Comparison of ENCODE assay signal across 19 cellular contexts in the genomic region with DNA sequence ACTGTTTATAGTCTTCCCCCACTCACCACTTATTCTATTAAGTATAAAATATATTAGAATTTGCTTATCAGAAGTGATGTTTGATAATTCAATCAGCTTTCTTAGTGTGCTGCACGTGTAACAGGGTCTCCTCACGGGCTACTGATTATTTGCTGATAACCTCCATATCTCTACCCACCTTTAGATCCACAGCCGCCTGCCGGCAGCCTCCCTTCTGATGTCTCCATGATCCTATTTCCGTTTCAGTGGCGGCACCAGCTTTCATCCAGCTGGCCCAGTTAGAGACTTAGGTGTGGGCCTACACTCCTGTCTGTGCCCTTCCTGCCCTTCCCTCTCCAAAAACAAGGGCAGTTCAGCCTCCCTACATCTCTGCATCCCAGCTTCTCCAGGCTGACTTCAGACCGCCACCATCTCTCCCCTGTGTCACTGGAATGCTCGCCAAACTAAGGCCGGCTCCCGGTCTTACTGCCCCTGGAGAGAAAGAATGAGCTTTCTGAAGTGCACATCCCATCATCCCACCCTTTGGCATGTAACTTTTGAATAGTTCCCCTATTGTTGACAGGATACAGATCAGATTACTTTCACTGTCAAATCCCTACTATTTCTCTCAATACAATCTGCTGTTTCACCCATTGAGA.
DNase-seq lines count a peak whose midpoint lies in the region; FAIRE-seq and TF ChIP-seq lines count a peak whose summit lies in the region.
"Had no signal": no experiment of that assay in that cellular context is flagged by ENCODE, and none has a peak within 500 bp of the region (broad histone marks: within the 10 kb centered on the region; RNA-seq: fewer than 3 reads in every experiment).

No MANE protein-coding gene starts in this region.

- peak; percentile 20 for DNase-seq in NCI-H82 (lab: John Stamatoyannopoulos, UW)
- DNase-seq in NCI-H82 treated with DMSO at 0.1 percent for 48 hours (lab: John Stamatoyannopoulos, UW; ENCODE audit: unreplicated experiment) = no peak
- DNase-seq in choroid plexus epithelial cell (ENCODE audit: low read depth) = peak; percentile 13
- DNase-seq in nephron progenitor cell = peak; percentile 17
- DNase-seq in type B pancreatic cell (ENCODE audit: extremely low spot score, unreplicated experiment) = no peak
- DNase-seq in SIG-M5 (lab: John Stamatoyannopoulos, UW) = no peak
- no peak for DNase-seq in breast epithelium (ENCODE audit: low spot score in 2 of 2)
- DNase-seq in small intestine = no peak
- DNase-seq: CD8-positive, alpha-beta T cell; DMS79; NCI-H1048; NCI-H146; NCI-H2081; NCI-H524 had no signal

- no peak for FAIRE-seq in small intestine (lab: Jason Lieb, UNC)
- FAIRE-seq: D721Med, GM12878, GM18507 had no signal

- TF ChIP-seq CTCF in choroid plexus epithelial cell (conservative IDR thresholded peaks at IDR 0.05; ENCODE audit: low read depth, low read length) (no peak), nephron progenitor cell (IDR thresholded peaks at IDR 0.05) (no peak), type B pancreatic cell (conservative IDR thresholded peaks at IDR 0.05) (no peak), breast epithelium (IDR thresholded peaks at IDR 0.05) (no peak)

- peak overlapping the region; percentile 26 for H3K4me3 Mint-ChIP-seq in nephron progenitor cell
- peak overlapping the region; percentile 4 for H3K4me3 Mint-ChIP-seq in type B pancreatic cell
- H3K4me3 Mint-ChIP-seq: CD8-positive, alpha-beta T cell had no signal

- TF ChIP-seq POLR2A in breast epithelium (IDR thresholded peaks at IDR 0.05) = no peak

- H3K27me3 Mint-ChIP-seq in nephron progenitor cell (ENCODE audit: low read depth, poor library complexity) (peaks cover 10% of the 10 kb centered on the region), type B pancreatic cell (peaks cover 18% of the 10 kb centered on the region)

- H3K27me3 ChIP-seq in breast epithelium (no peaks in the 10 kb centered on the region), small intestine (ENCODE audit: control insufficient read depth in 2 of 2, insufficient read depth in 2 of 2, low read length in 2 of 2) (no peaks in the 10 kb centered on the region)
- H3K27me3 ChIP-seq: BLaER1 had no signal

- no peaks in the 10 kb centered on the region for H3K9me3 Mint-ChIP-seq in nephron progenitor cell
- H3K9me3 Mint-ChIP-seq in type B pancreatic cell = no peaks in the 10 kb centered on the region

- H3K27ac ChIP-seq in breast epithelium (no peak overlapping the region), small intestine (ENCODE audit: low read depth in 1 of 2, low read length in 1 of 2) (no peak overlapping the region)
- H3K27ac ChIP-seq: 22Rv1, BLaER1 had no signal

- H3K36me3 Mint-ChIP-seq in nephron progenitor cell (ENCODE audit: low read depth) (no peaks in the 10 kb centered on the region), type B pancreatic cell (no peaks in the 10 kb centered on the region)
- H3K36me3 Mint-ChIP-seq: CD8-positive, alpha-beta T cell had no signal

- intact Hi-C loops in breast epithelium (cut with DNase I; ENCODE audit: low total_unique reads) = no loop called here

- no peaks in the 10 kb centered on the region for H3K36me3 ChIP-seq in breast epithelium
- no peaks in the 10 kb centered on the region for H3K36me3 ChIP-seq in small intestine (ENCODE audit: control insufficient read depth in 2 of 2, insufficient read depth in 2 of 2, low read length in 2 of 2)
- H3K36me3 ChIP-seq: BLaER1 had no signal

- peak overlapping the region; percentile 95 for H3K27ac Mint-ChIP-seq in nephron progenitor cell
- H3K27ac Mint-ChIP-seq in type B pancreatic cell = no peak overlapping the region
- H3K27ac Mint-ChIP-seq: CD8-positive, alpha-beta T cell had no signal

- 65 to 73% (median 72%) methylated on average over 10 of the region's 10 CpGs for WGBS in small intestine, 3 donors

- H3K4me1 Mint-ChIP-seq in nephron progenitor cell = peaks cover 63% of the 10 kb centered on the region
- H3K4me1 Mint-ChIP-seq in type B pancreatic cell (ENCODE audit: unreplicated experiment) = peaks cover 30% of the 10 kb centered on the region

- H3K4me1 ChIP-seq in breast epithelium = no peaks in the 10 kb centered on the region
- H3K4me1 ChIP-seq in small intestine (ENCODE audit: control insufficient read depth in 2 of 2, insufficient read depth in 1 of 2, low read depth in 1 of 2, low read length in 1 of 2) = no peaks in the 10 kb centered on the region

- H3K4me3 ChIP-seq in choroid plexus epithelial cell (ENCODE audit: low read depth, low read length) (no peak overlapping the region), breast epithelium (no peak overlapping the region), small intestine (ENCODE audit: low read depth in 1 of 2, low read length in 2 of 2) (no peak overlapping the region)
- H3K4me3 ChIP-seq: BLaER1, GM12878 had no signal

- H3K9me3 ChIP-seq in breast epithelium = no peaks in the 10 kb centered on the region
- no peaks in the 10 kb centered on the region for H3K9me3 ChIP-seq in small intestine (ENCODE audit: control insufficient read depth, low read depth)
- H3K9me3 ChIP-seq: BLaER1 had no signal

Comparison
In these comparisons a context has a peak if more than half of its experiments do, and no peak if none do; other contexts are left out.
1. DNase-seq: peak in NCI-H82 (single experiment), choroid plexus epithelial cell (single experiment) and nephron progenitor cell (single experiment); none in NCI-H82 treated with DMSO at 0.1 percent for 48 hours (single experiment), type B pancreatic cell (single experiment), SIG-M5 (single experiment), breast epithelium (0 of 2) and small intestine (single experiment).